10 cellular contexts compared by ENCODE assay signal in genomic region chr19:1567848-1568227, GRCh38. TPM values are rescaled to one million over a fixed set of nuclear protein-coding genes. Genes with fewer than 3 reads are reported as not detected.
DNase-seq lines count a peak whose midpoint lies in the region; ATAC-seq and TF ChIP-seq lines count a peak whose summit lies in the region.
"Had no signal": no experiment of that assay in that cellular context is flagged by ENCODE, and none has a peak within 500 bp of the region (broad histone marks: within the 10 kb centered on the region; RNA-seq: fewer than 3 reads in every experiment).

No MANE protein-coding gene starts in this region.

- POLR2A ChIA-PET in naive thymus-derived CD4-positive, alpha-beta T cell (lab: Charles Lee), result interaction anchor here (0.9 to 1.0 kb wide), 2 partner anchors 37 to 298 kb away, joined by 3 read pairs; partner anchors contain the start of gene UQCR11

- DNase-seq in AG09309 (ENCODE audit: low read depth) (no peak), H7 (peak; percentile 87), ascending aorta (ENCODE audit: low spot score in 2 of 2) (no peak), H4 (ENCODE audit: low spot score) (no peak), NCI-H1105 treated with DMSO at 0.1 percent for 48 hours (lab: John Stamatoyannopoulos, UW) (no peak), SHP77 treated with DMSO at 0.1 percent for 48 hours (lab: John Stamatoyannopoulos, UW) (no peak)
- DNase-seq in naive thymus-derived CD4-positive, alpha-beta T cell, result no peak

- H3K9me3 ChIP-seq in ascending aorta, result no peaks in the 10 kb centered on the region
- no peaks in the 10 kb centered on the region for H3K9me3 ChIP-seq in naive thymus-derived CD4-positive, alpha-beta T cell (ENCODE audit: control insufficient read depth in 2 of 3, low read length in 3 of 3)

- peaks cover 14% of the 10 kb centered on the region for H3K27me3 ChIP-seq in H7 (ENCODE audit: control insufficient read depth, insufficient read depth, low read length)
- H3K27me3 ChIP-seq in ascending aorta, result no peaks in the 10 kb centered on the region
- H3K27me3 ChIP-seq in naive thymus-derived CD4-positive, alpha-beta T cell (ENCODE audit: control insufficient read depth in 2 of 2, insufficient read depth in 2 of 2, low read length in 2 of 2), result no peaks in the 10 kb centered on the region

- H3K27ac ChIP-seq in ascending aorta, result no peak overlapping the region
- no peak overlapping the region for H3K27ac ChIP-seq in naive thymus-derived CD4-positive, alpha-beta T cell (ENCODE audit: low read depth, low read length)
- H3K27ac ChIP-seq: KMS-11 had no signal

- no peak overlapping the region for H3K27ac Mint-ChIP-seq in naive thymus-derived CD4-positive, alpha-beta T cell

- peaks cover 0 to 32% (median 6%) of the 10 kb centered on the region in 5 donors for H3K27me3 Mint-ChIP-seq in naive thymus-derived CD4-positive, alpha-beta T cell

- TF ChIP-seq CTCF in AG09309 (IDR thresholded peaks at IDR 0.05; ENCODE audit: control insufficient read depth, insufficient read depth, low read depth, low read length, missing control alignments) (no peak), ascending aorta (IDR thresholded peaks at IDR 0.05) (no peak)

- CTCF ChIA-PET in naive thymus-derived CD4-positive, alpha-beta T cell (lab: Charles Lee), result no interaction called here

- no peak overlapping the region for H3K4me3 Mint-ChIP-seq in naive thymus-derived CD4-positive, alpha-beta T cell

- peaks cover 0 to 2% (median 0%) of the 10 kb centered on the region in 11 donors for H3K9me3 Mint-ChIP-seq in naive thymus-derived CD4-positive, alpha-beta T cell

- 0 out of 2 replicates have a peak overlapping the region, but pooled peaks have one; percentile 71 for H3K4me3 ChIP-seq in AG09309 (ENCODE audit: control insufficient read depth, low read depth, low read length)
- no peak overlapping the region; the same call in 1 of the 2 replicates for H3K4me3 ChIP-seq in H7 (ENCODE audit: insufficient read depth, low read depth, low read length)
- H3K4me3 ChIP-seq in ascending aorta, result peak overlapping the region; percentile 57 to 94
- H3K4me3 ChIP-seq in naive thymus-derived CD4-positive, alpha-beta T cell (ENCODE audit: low read length), result no peak overlapping the region

- peaks cover 4 to 9% of the 10 kb centered on the region in 2 donors for H3K4me1 ChIP-seq in ascending aorta
- H3K4me1 ChIP-seq in naive thymus-derived CD4-positive, alpha-beta T cell (ENCODE audit: control insufficient read depth in 2 of 2, insufficient read depth in 2 of 2, low read length in 2 of 2), result peaks cover 5 to 6% of the 10 kb centered on the region in 2 donors

- peaks cover 2% of the 10 kb centered on the region for H3K36me3 ChIP-seq in H7 (replicated peaks; ENCODE audit: control insufficient read depth, insufficient read depth, low read length)
- H3K36me3 ChIP-seq in ascending aorta, result no peaks in the 10 kb centered on the region
- no peaks in the 10 kb centered on the region for H3K36me3 ChIP-seq in naive thymus-derived CD4-positive, alpha-beta T cell (ENCODE audit: control insufficient read depth in 2 of 3, insufficient read depth in 3 of 3, low read length in 3 of 3)

- intact Hi-C loops in ascending aorta (cut with DNase I), result loop anchor here (1.0 to 5.0 kb wide), 2 partner anchors 39 to 85 kb away; partner anchors contain the start of gene UQCR11
- intact Hi-C loops in naive thymus-derived CD4-positive, alpha-beta T cell (cut with micrococcal nuclease), result loop anchor here in 1 of 2 donors (1.0 kb wide), 3 partner anchors 24 to 78 kb away; partner anchors contain the start of genes MBD3, PCSK4 and UQCR11

- peak; percentile 37 for ATAC-seq in naive thymus-derived CD4-positive, alpha-beta T cell
- ATAC-seq in GM21526 (IDR thresholded peaks at IDR 0.05; ENCODE audit: low FRiP score, unreplicated experiment), result no peak

- H3K36me3 Mint-ChIP-seq in naive thymus-derived CD4-positive, alpha-beta T cell, result no peaks in the 10 kb centered on the region

- peaks cover 0 to 8% (median 3%) of the 10 kb centered on the region in 7 donors for H3K4me1 Mint-ChIP-seq in naive thymus-derived CD4-positive, alpha-beta T cell

RNA-seq across cellular contexts. Expression of gene MEX3D, which starts 0.3 kb away (rescaled TPM):
- total RNA-seq in H7 (2014; rRNA removed; shearing (Covaris generic)), result 107 and 117 TPM in 2 replicates
- total RNA-seq in ascending aorta, result 83.7 TPM
- 1 to 10 TPM; 2.1 to 8.3 (median 2.3) TPM for total RNA-seq in naive thymus-derived CD4-positive, alpha-beta T cell
- polyA plus RNA-seq in naive thymus-derived CD4-positive, alpha-beta T cell, result not detected
- total RNA-seq in H4 (2014; rRNA removed; shearing (Covaris generic)), result 5.7 and 10.6 TPM in 2 replicates

RNA-seq across cellular contexts. Expression of gene MBD3, which starts 24.8 kb away (rescaled TPM):
- total RNA-seq in H7 (2014; rRNA removed; shearing (Covaris generic)), result 105 and 114 TPM in 2 replicates
- 143 TPM for total RNA-seq in ascending aorta
- total RNA-seq in naive thymus-derived CD4-positive, alpha-beta T cell, result 10 to 100 TPM; 50.1 to 87.8 (median 64.6) TPM
- polyA plus RNA-seq in naive thymus-derived CD4-positive, alpha-beta T cell, result 10 to 100 TPM in 1 of 2 donors, 1 to 10 TPM in 1; 9.1 to 23.1 TPM
- total RNA-seq in H4 (2014; rRNA removed; shearing (Covaris generic)), result 45.8 and 64.9 TPM in 2 replicates

RNA-seq across cellular contexts. Expression of gene UQCR11, which starts 37.4 kb away (rescaled TPM):
- 103 and 111 TPM in 2 replicates for total RNA-seq in H7 (2014; rRNA removed; shearing (Covaris generic))
- 61.0 TPM for total RNA-seq in ascending aorta
- total RNA-seq in naive thymus-derived CD4-positive, alpha-beta T cell, result 100 to 1,000 TPM in 4 of 5 experiments, 10 to 100 TPM in 1; 94.3 to 170 (median 123) TPM
- 100 to 1,000 TPM; 292 to 606 TPM for polyA plus RNA-seq in naive thymus-derived CD4-positive, alpha-beta T cell
- 42.2 and 49.7 TPM in 2 replicates for total RNA-seq in H4 (2014; rRNA removed; shearing (Covaris generic))

RNA-seq across cellular contexts. Expression of gene PLK5, which starts 44.0 kb away (rescaled TPM):
- total RNA-seq in H7 (2014; rRNA removed; shearing (Covaris generic)), result 0.14 and 0.18 TPM in 2 replicates
- total RNA-seq in ascending aorta, result not detected
- not detected for total RNA-seq in naive thymus-derived CD4-positive, alpha-beta T cell
- not detected for polyA plus RNA-seq in naive thymus-derived CD4-positive, alpha-beta T cell
- not detected in 2 replicates for total RNA-seq in H4 (2014; rRNA removed; shearing (Covaris generic))
- total RNA-seq: skeletal muscle tissue had no signal

RNA-seq across cellular contexts. Expression of gene ADAMTSL5, which starts 55.0 kb away (rescaled TPM):
- total RNA-seq in H7 (2014; rRNA removed; shearing (Covaris generic)), result 0.21 and 0.52 TPM in 2 replicates
- total RNA-seq in ascending aorta, result 0.43 TPM
- total RNA-seq in naive thymus-derived CD4-positive, alpha-beta T cell, result 1 to 10 TPM; 3.6 to 9.9 (median 6.0) TPM
- 1 to 10 TPM; 4.3 to 4.8 TPM for polyA plus RNA-seq in naive thymus-derived CD4-positive, alpha-beta T cell
- total RNA-seq in H4 (2014; rRNA removed; shearing (Covaris generic)), result 0.72 and 1.8 TPM in 2 replicates

Comparison
In these comparisons a context has a peak if more than half of its experiments do, and no peak if none do; other contexts are left out.
1. H3K4me3 ChIP-seq: peak in AG09309 (single experiment) and ascending aorta (2 of 2); none in H7 (single experiment) and naive thymus-derived CD4-positive, alpha-beta T cell (single experiment).